1 cellular context compared by ENCODE assay signal in the genomic region with DNA sequence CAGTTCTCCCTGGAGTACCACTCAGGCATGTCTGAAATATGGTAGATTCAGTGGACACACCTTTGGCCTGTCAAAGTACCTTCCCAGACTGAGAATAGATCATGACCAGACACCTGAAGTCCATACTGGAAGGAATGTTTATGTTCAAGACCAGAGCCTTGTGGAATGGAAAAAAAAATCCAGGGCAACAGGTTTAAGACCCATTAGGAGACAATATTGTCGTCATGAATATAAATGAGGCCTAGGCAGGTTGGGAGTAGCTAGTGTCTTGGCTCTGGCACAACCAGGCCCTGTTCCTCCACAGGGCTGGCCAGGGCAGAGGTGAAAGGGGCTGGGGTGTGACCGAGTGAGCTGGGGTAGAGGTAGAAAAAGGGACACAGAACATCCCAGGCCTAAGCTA.
TF ChIP-seq lines count a peak whose summit lies in the region.

No MANE protein-coding gene starts in this region.

TF ChIP-seq in HCT116, 20 proteins besides CTCF, POLR2A, EP300 and RAD21 (continued from another document):
- no peak for TF ChIP-seq YY1 (IDR thresholded peaks at IDR 0.05; ENCODE audit: extremely low read depth, insufficient replicate concordance, low read depth, low read length)
